ENCODE assay signal across 1 cellular context in genomic region chr22:27670701-27671412, GRCh38.
TF ChIP-seq lines count a peak whose summit lies in the region.

No MANE protein-coding gene starts in this region.

TF ChIP-seq in K562, 482 proteins besides CTCF, POLR2A, EP300 and RAD21 (continued from another document and continues in another):
- TF ChIP-seq ZNF318 (IDR thresholded peaks at IDR 0.05; ENCODE audit: borderline replicate concordance in 1 of 2, low read depth in 1 of 2) (no peak), L3MBTL2 (IDR thresholded peaks at IDR 0.05) (no peak), CHD7 (IDR thresholded peaks at IDR 0.05; ENCODE audit: low read depth, low read length) (no peak), NR2C2 (CRISPR knock-in tag; IDR thresholded peaks at IDR 0.05) (no peak), NR2C2 (tag; IDR thresholded peaks at IDR 0.05) (0 out of 2 replicates have a peak, but pooled peaks have one; percentile 21), SAFB2 (IDR thresholded peaks at IDR 0.05; ENCODE audit: borderline replicate concordance, low read depth, low read length, severe bottlenecking) (no peak), HBP1 (CRISPR knock-in tag; IDR thresholded peaks at IDR 0.05) (no peak), ZNF586 (CRISPR knock-in tag; conservative IDR thresholded peaks at IDR 0.05) (no peak), XRCC5 (IDR thresholded peaks at IDR 0.05; ENCODE audit: low read depth, low read length) (no peak), POLR2B (IDR thresholded peaks at IDR 0.05; ENCODE audit: low read depth, partially characterized antibody) (no peak), THRB (CRISPR knock-in tag; conservative IDR thresholded peaks at IDR 0.05) (no peak), CREM (IDR thresholded peaks at IDR 0.05; ENCODE audit: low read depth) (peak; percentile 33; the same call in 1 of the 2 replicates), ZNF124 (CRISPR knock-in tag; IDR thresholded peaks at IDR 0.05) (no peak), FOXP1 (CRISPR knock-in tag; IDR thresholded peaks at IDR 0.05) (no peak), ILK (tag; IDR thresholded peaks at IDR 0.05; ENCODE audit: borderline replicate concordance, low read depth) (no peak), LEF1 (IDR thresholded peaks at IDR 0.05) (peak; percentile 70), EHMT2 (IDR thresholded peaks at IDR 0.05) (no peak), ZNF253 (CRISPR knock-in tag; conservative IDR thresholded peaks at IDR 0.05) (no peak), THRAP3 (IDR thresholded peaks at IDR 0.05; ENCODE audit: borderline replicate concordance) (no peak), RBM39 (optimal IDR thresholded peaks at IDR 0.05; ENCODE audit: low read depth, low read length) (no peak), ARID2 (IDR thresholded peaks at IDR 0.05) (no peak), ZFP36 (IDR thresholded peaks at IDR 0.05; ENCODE audit: low read depth, low read length, partially characterized antibody) (peak; percentile 97), RBBP5 (IDR thresholded peaks at IDR 0.05; ENCODE audit: borderline replicate concordance, insufficient read depth, low read length, poor library complexity, severe bottlenecking) (no peak), RFX5 (IDR thresholded peaks at IDR 0.05; ENCODE audit: low read depth, low read length) (no peak), NR4A1 (CRISPR knock-in tag; IDR thresholded peaks at IDR 0.05) (no peak), NR4A1 (tag; IDR thresholded peaks at IDR 0.05) (no peak), CREBBP (IDR thresholded peaks at IDR 0.05; ENCODE audit: low read depth, low read length) (no peak), ZNF436 (CRISPR knock-in tag; IDR thresholded peaks at IDR 0.05) (peak; percentile 74; the same call in 1 of the 2 replicates), CSDE1 (IDR thresholded peaks at IDR 0.05) (no peak), MCM7 (IDR thresholded peaks at IDR 0.05) (no peak), BRD4 (IDR thresholded peaks at IDR 0.05) (0 out of 2 replicates have a peak, but pooled peaks have one; percentile 47)
